In the genomic region with DNA sequence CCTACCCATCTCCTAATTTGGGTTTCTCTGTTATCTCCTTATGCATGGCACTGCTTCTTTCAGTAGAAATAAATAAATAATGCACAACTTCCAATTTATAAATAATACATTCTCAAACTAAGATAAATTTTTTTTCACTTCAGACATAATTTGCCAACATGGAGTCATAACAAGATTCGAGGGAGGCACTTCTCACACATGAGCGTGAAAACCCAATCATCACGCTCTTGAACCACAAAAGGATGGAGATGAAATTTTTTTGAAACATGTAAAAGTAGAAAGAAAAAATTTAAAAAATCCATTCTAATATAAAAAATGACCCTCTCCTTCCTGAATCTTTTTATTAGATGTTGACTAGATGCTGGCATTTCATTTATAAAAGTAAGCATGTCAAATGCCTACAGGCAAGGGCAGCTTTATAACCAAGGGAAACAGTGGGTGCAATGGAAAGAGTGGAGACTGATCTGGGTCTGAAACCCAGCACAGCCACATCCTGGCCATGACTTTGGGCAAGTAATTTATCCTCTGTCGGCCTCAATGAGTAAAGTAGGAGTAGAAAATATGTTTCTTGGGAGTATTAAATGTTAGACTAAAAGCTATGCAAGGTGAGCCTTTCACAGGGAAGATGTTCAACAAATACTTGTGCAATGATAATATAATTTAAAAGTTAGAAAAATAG, we compare ENCODE assay signal across 20 cellular contexts.
DNase-seq lines count a peak whose midpoint lies in the region; ATAC-seq, FAIRE-seq and TF ChIP-seq lines count a peak whose summit lies in the region.
"Had no signal": no experiment of that assay in that cellular context is flagged by ENCODE, and none has a peak within 500 bp of the region (broad histone marks: within the 10 kb centered on the region; RNA-seq: fewer than 3 reads in every experiment).

No MANE protein-coding gene starts in this region.

- no peak overlapping the region for H2AFZ ChIP-seq in astrocyte (ENCODE audit: low read depth, low read length)

- H3K9me3 ChIP-seq in SK-N-MC (ENCODE audit: low read depth, low read length) (no peaks in the 10 kb centered on the region), astrocyte (ENCODE audit: insufficient read depth, low read depth, low read length) (no peaks in the 10 kb centered on the region)
- H3K9me3 ChIP-seq: ascending aorta, gastroesophageal sphincter, suprapubic skin, uterus had no signal

- H3K27me3 ChIP-seq in astrocyte (ENCODE audit: insufficient read depth, low read length) (no peaks in the 10 kb centered on the region), dorsolateral prefrontal cortex (no peaks in the 10 kb centered on the region)
- H3K27me3 ChIP-seq: ascending aorta, gastroesophageal sphincter, suprapubic skin, uterus had no signal

- H3K4me3 Mint-ChIP-seq in activated T-cell treated with anti-CD3 and anti-CD28 coated beads, Interleukin-2, amount 50 U/mL, for 4 hours = peak overlapping the region; percentile 42
- H3K4me3 Mint-ChIP-seq in astrocyte (ENCODE audit: unreplicated experiment) = no peak overlapping the region
- peak overlapping the region; percentile 72 for H3K4me3 Mint-ChIP-seq in stimulated activated naive CD8-positive, alpha-beta T cell treated with anti-CD3 and anti-CD28 coated beads, Interleukin-15, Interleukin-2, amounts not matched to agents 100 ng/mL and 50 ng/mL, for 24 hours
- H3K4me3 Mint-ChIP-seq: memory B cell had no signal

- DNase-seq in activated T-cell treated with anti-CD3 and anti-CD28 coated beads, Interleukin-2, amount 50 U/mL, for 4 hours = no peak
- no peak for DNase-seq in activated T-cell treated with anti-CD3 and anti-CD28 coated beads for 4 hours
- DNase-seq in SK-N-MC (ENCODE audit: low read depth, low spot score) = no peak
- DNase-seq in astrocyte (ENCODE audit: low read depth) = no peak
- no peak for DNase-seq in stimulated activated naive CD4-positive, alpha-beta T cell treated with Interleukin-2 at 50 U/mL for 16 hours (lab: John Stamatoyannopoulos, UW)
- DNase-seq in dorsolateral prefrontal cortex = no peak
- DNase-seq: cerebellar nuclear complex; DMS79 treated with DMSO at 0.1 percent for 48 hours; effector CD4-positive, alpha-beta T cell; NCI-H187 treated with DMSO at 0.1 percent for 48 hours; posterior cingulate gyrus; uterus had no signal

- H3K27ac ChIP-seq in SK-N-MC (peak overlapping the region; percentile 82), astrocyte (ENCODE audit: low read depth, low read length) (no peak overlapping the region), dorsolateral prefrontal cortex (no peak overlapping the region)
- H3K27ac ChIP-seq: ascending aorta, gastroesophageal sphincter, suprapubic skin, uterus had no signal

- intact Hi-C loops in dorsolateral prefrontal cortex (cut with DNase I) = no loop called here

- no peaks in the 10 kb centered on the region for H3K36me3 Mint-ChIP-seq in activated T-cell treated with anti-CD3 and anti-CD28 coated beads, Interleukin-2, amount 50 U/mL, for 4 hours (ENCODE audit: insufficient read depth)
- no peaks in the 10 kb centered on the region for H3K36me3 Mint-ChIP-seq in astrocyte (ENCODE audit: low read depth, unreplicated experiment)
- H3K36me3 Mint-ChIP-seq in stimulated activated naive CD8-positive, alpha-beta T cell treated with anti-CD3 and anti-CD28 coated beads, Interleukin-15, Interleukin-2, amounts not matched to agents 100 ng/mL and 50 ng/mL, for 24 hours (ENCODE audit: low read depth) = no peaks in the 10 kb centered on the region
- H3K36me3 Mint-ChIP-seq: memory B cell; naive thymus-derived CD4-positive, alpha-beta T cell had no signal

- H3K4me1 Mint-ChIP-seq in activated T-cell treated with anti-CD3 and anti-CD28 coated beads, Interleukin-2, amount 50 U/mL, for 4 hours (ENCODE audit: low read depth) = peaks cover 29% of the 10 kb centered on the region
- peaks cover 25% of the 10 kb centered on the region for H3K4me1 Mint-ChIP-seq in astrocyte (ENCODE audit: low read depth, unreplicated experiment)
- peaks cover 37% of the 10 kb centered on the region for H3K4me1 Mint-ChIP-seq in stimulated activated naive CD8-positive, alpha-beta T cell treated with anti-CD3 and anti-CD28 coated beads, Interleukin-15, Interleukin-2, amounts not matched to agents 100 ng/mL and 50 ng/mL, for 24 hours (ENCODE audit: low read depth)
- H3K4me1 Mint-ChIP-seq: memory B cell had no signal

- H3K4me3 ChIP-seq in SK-N-MC (peak overlapping the region; percentile 44; the same call in 1 of the 2 replicates), astrocyte (ENCODE audit: insufficient read depth, low read depth, low read length) (no peak overlapping the region), dorsolateral prefrontal cortex (no peak overlapping the region)
- H3K4me3 ChIP-seq: ascending aorta, gastroesophageal sphincter, suprapubic skin, uterus had no signal

- no peak for FAIRE-seq in astrocyte (lab: Jason Lieb, UNC)

- H3K4me1 ChIP-seq in astrocyte (ENCODE audit: insufficient read depth, low read length) = peaks cover 11% of the 10 kb centered on the region
- H3K4me1 ChIP-seq: ascending aorta, gastroesophageal sphincter, suprapubic skin, uterus had no signal

- H3K4me2 ChIP-seq in astrocyte (ENCODE audit: low read length) = no peak overlapping the region

- peaks cover 4% of the 10 kb centered on the region for H3K27me3 Mint-ChIP-seq in activated T-cell treated with anti-CD3 and anti-CD28 coated beads, Interleukin-2, amount 50 U/mL, for 4 hours (ENCODE audit: low read depth)
- H3K27me3 Mint-ChIP-seq in astrocyte (ENCODE audit: low read depth, unreplicated experiment) = no peaks in the 10 kb centered on the region
- peaks cover 30% of the 10 kb centered on the region for H3K27me3 Mint-ChIP-seq in stimulated activated naive CD8-positive, alpha-beta T cell treated with anti-CD3 and anti-CD28 coated beads, Interleukin-15, Interleukin-2, amounts not matched to agents 100 ng/mL and 50 ng/mL, for 24 hours

- no peaks in the 10 kb centered on the region for H3K79me2 ChIP-seq in astrocyte (ENCODE audit: insufficient read depth, low read length)

- H3K9me3 Mint-ChIP-seq in activated T-cell treated with anti-CD3 and anti-CD28 coated beads, Interleukin-2, amount 50 U/mL, for 4 hours = peaks cover 2% of the 10 kb centered on the region
- no peaks in the 10 kb centered on the region for H3K9me3 Mint-ChIP-seq in astrocyte (ENCODE audit: unreplicated experiment)
- H3K9me3 Mint-ChIP-seq in stimulated activated naive CD8-positive, alpha-beta T cell treated with anti-CD3 and anti-CD28 coated beads, Interleukin-15, Interleukin-2, amounts not matched to agents 100 ng/mL and 50 ng/mL, for 24 hours = peaks cover 3% of the 10 kb centered on the region

- no peaks in the 10 kb centered on the region for H3K36me3 ChIP-seq in SK-N-MC (ENCODE audit: insufficient read depth, low read length)
- H3K36me3 ChIP-seq in astrocyte (ENCODE audit: insufficient read depth, low read length) = no peaks in the 10 kb centered on the region
- H3K36me3 ChIP-seq: ascending aorta, gastroesophageal sphincter, suprapubic skin, uterus had no signal

- no peaks in the 10 kb centered on the region for H4K20me1 ChIP-seq in astrocyte (ENCODE audit: insufficient read depth, low read length)

- H3K9ac ChIP-seq in SK-N-MC (ENCODE audit: insufficient read length) = peak overlapping the region; percentile 8
- no peak overlapping the region for H3K9ac ChIP-seq in astrocyte (ENCODE audit: low read length)

- H3K27ac Mint-ChIP-seq in astrocyte (ENCODE audit: unreplicated experiment) = peak overlapping the region; percentile 63
- H3K27ac Mint-ChIP-seq in stimulated activated naive CD8-positive, alpha-beta T cell treated with anti-CD3 and anti-CD28 coated beads, Interleukin-15, Interleukin-2, amounts not matched to agents 100 ng/mL and 50 ng/mL, for 24 hours = peak overlapping the region; percentile 99
- H3K27ac Mint-ChIP-seq: memory B cell had no signal

- TF ChIP-seq CTCF in astrocyte (IDR thresholded peaks at IDR 0.05; ENCODE audit: insufficient read depth, low read depth, low read length) (no peak), dorsolateral prefrontal cortex (IDR thresholded peaks at IDR 0.05 in 54 of 56, conservative IDR thresholded peaks at IDR 0.05 in 2 of 56; ENCODE audit: low read depth in 1 of 56, partially characterized antibody in 56 of 56) (no peak)

- ATAC-seq in activated T-cell treated with anti-CD3 and anti-CD28 coated beads, Interleukin-2, amount 50 U/mL, for 4 hours = peak in 1 of 2 donors; percentile 21
- ATAC-seq in GM18520 (IDR thresholded peaks at IDR 0.05; ENCODE audit: unreplicated experiment) = no peak
- ATAC-seq: esophagus mucosa, gastroesophageal sphincter had no signal
